8 cellular contexts compared by ENCODE assay signal in genomic region chr13:30114586-30115256, GRCh38.
DNase-seq lines count a peak whose midpoint lies in the region; ATAC-seq and TF ChIP-seq lines count a peak whose summit lies in the region.

No MANE protein-coding gene starts in this region.

- TF ChIP-seq CTCF in GM12875 (IDR thresholded peaks at IDR 0.05; ENCODE audit: borderline replicate concordance, insufficient read depth, low read depth, low read length) (peak; percentile 93), hepatocyte (IDR thresholded peaks at IDR 0.05; ENCODE audit: poor library complexity) (peak; percentile 97)

- H3K27me3 Mint-ChIP-seq in T-helper 17 cell: peaks cover 6% of the 10 kb centered on the region

- no peaks in the 10 kb centered on the region for H4K20me1 ChIP-seq in hepatocyte (ENCODE audit: insufficient read depth, poor library complexity, severe bottlenecking)

- H3K27ac Mint-ChIP-seq in T-helper 17 cell: peak overlapping the region; percentile 21

- under 1% methylated on average over 44 of the region's 67 CpGs for WGBS in hepatocyte (ENCODE audit: low lambda C conversion rate, missing lambda C conversion rate)

- no peaks in the 10 kb centered on the region for H3K9me3 ChIP-seq in T-helper 17 cell (ENCODE audit: control insufficient read depth, low read length, poor library complexity, severe bottlenecking)
- H3K9me3 ChIP-seq in hepatocyte (ENCODE audit: low read depth): no peaks in the 10 kb centered on the region

- H3K27ac ChIP-seq in hepatocyte: peak overlapping the region; percentile 95

- ATAC-seq in HG02642 (IDR thresholded peaks at IDR 0.05; ENCODE audit: poor library complexity, unreplicated experiment): peak; percentile 91
- ATAC-seq in T-helper 17 cell: peak; percentile 94
- no peak for ATAC-seq in GM18870 (IDR thresholded peaks at IDR 0.05; ENCODE audit: unreplicated experiment)

- H3K36me3 Mint-ChIP-seq in T-helper 17 cell (ENCODE audit: low read depth): no peaks in the 10 kb centered on the region

- peaks cover 24% of the 10 kb centered on the region for H3K4me1 Mint-ChIP-seq in T-helper 17 cell

- DNase-seq in NCI-H1105 (lab: John Stamatoyannopoulos, UW): peak; percentile 66
- peak; percentile 85 to 97 (median 88) for DNase-seq in T-helper 17 cell
- peak in 57 of 58 donors; percentile 25 to 94 (median 75) for DNase-seq in anterior cingulate cortex (lab: John Stamatoyannopoulos, UW)
- DNase-seq in hepatocyte (ENCODE audit: low spot score): peak; percentile 95
- DNase-seq in retina: peak; percentile 91

- peak overlapping the region; percentile 60 for H3K4me3 ChIP-seq in GM12875 (ENCODE audit: low read depth, low read length)
- H3K4me3 ChIP-seq in hepatocyte: peak overlapping the region; percentile 58

- H3K27me3 ChIP-seq in hepatocyte: no peaks in the 10 kb centered on the region

- no peaks in the 10 kb centered on the region for H3K79me2 ChIP-seq in hepatocyte

- peak overlapping the region; percentile 77 for H3K4me2 ChIP-seq in hepatocyte

- no peaks in the 10 kb centered on the region for H3K9me2 ChIP-seq in hepatocyte (replicated peaks; ENCODE audit: insufficient read depth)

- peaks cover 31% of the 10 kb centered on the region for H3K4me1 ChIP-seq in hepatocyte (ENCODE audit: insufficient read depth)

- peak overlapping the region; percentile 42 for H2AFZ ChIP-seq in hepatocyte

- no peaks in the 10 kb centered on the region for H3K36me3 ChIP-seq in hepatocyte (replicated peaks; ENCODE audit: insufficient read depth, low read depth)

- H3K4me3 Mint-ChIP-seq in T-helper 17 cell: peak overlapping the region; percentile 84
